26 cellular contexts compared by ENCODE assay signal in genomic region chr13:80556291-80556690, GRCh38.
"Had no signal": no experiment of that assay in that cellular context is flagged by ENCODE, and none has a peak within 500 bp of the region (broad histone marks: within the 10 kb centered on the region; RNA-seq: fewer than 3 reads in every experiment).

No MANE protein-coding gene starts in this region.

- H3K27ac Mint-ChIP-seq: activated CD8-positive, alpha-beta T cell treated with anti-CD3 and anti-CD28 coated beads for 36 hours; activated naive CD4-positive, alpha-beta T cell treated with anti-CD3 and anti-CD28 coated beads, Interleukin-2, amount 50 U/mL, for 24 hours; activated T-cell treated with anti-CD3 and anti-CD28 coated beads, Interleukin-2, amount 50 U/mL, for 72 hours; T-helper 2 cell treated with Interferon-gamma antibody and Interleukin-4, amounts not matched to agents 5 μg/mL and 100 μg/mL, for 36 hours had no signal

- H3K4me1 Mint-ChIP-seq: activated naive CD4-positive, alpha-beta T cell treated with anti-CD3 and anti-CD28 coated beads, Interleukin-2, amount 50 U/mL, for 24 hours had no signal

- H3K4me3 Mint-ChIP-seq: activated CD8-positive, alpha-beta T cell treated with anti-CD3 and anti-CD28 coated beads for 36 hours; activated naive CD4-positive, alpha-beta T cell treated with anti-CD3 and anti-CD28 coated beads, Interleukin-2, amount 50 U/mL, for 24 hours; activated T-cell treated with anti-CD3 and anti-CD28 coated beads, Interleukin-2, amount 50 U/mL, for 72 hours; brain; T-helper 2 cell treated with Interferon-gamma antibody and Interleukin-4, amounts not matched to agents 5 μg/mL and 100 μg/mL, for 36 hours had no signal

- ATAC-seq: activated CD4-positive, CD25-positive, alpha-beta regulatory T cell treated with anti-CD3 and anti-CD28 coated beads, Interleukin-2, amount 50 U/mL, for 24 hours; activated CD8-positive, alpha-beta T cell treated with anti-CD3 and anti-CD28 coated beads for 36 hours; activated T-cell treated with anti-CD3 and anti-CD28 coated beads, Interleukin-2, amount 50 U/mL, for 72 hours; Panc1; Right ventricle myocardium inferior had no signal

- H3K4me3 ChIP-seq: SK-N-MC had no signal

- H3K36me3 Mint-ChIP-seq: activated naive CD4-positive, alpha-beta T cell treated with anti-CD3 and anti-CD28 coated beads, Interleukin-2, amount 50 U/mL, for 24 hours; brain had no signal

- H3K27me3 Mint-ChIP-seq: activated CD8-positive, alpha-beta T cell treated with anti-CD3 and anti-CD28 coated beads for 36 hours; activated naive CD4-positive, alpha-beta T cell treated with anti-CD3 and anti-CD28 coated beads, Interleukin-2, amount 50 U/mL, for 24 hours; brain had no signal

- DNase-seq: activated CD4-positive, alpha-beta T cell treated with anti-CD3 and anti-CD28 coated beads for 4 hours; activated CD8-positive, alpha-beta memory T cell treated with anti-CD3 and anti-CD28 coated beads, Interleukin-2, amount 50 U/mL, for 4 hours; activated CD8-positive, alpha-beta T cell treated with anti-CD3 and anti-CD28 coated beads for 36 hours; activated T-cell treated with anti-CD3 and anti-CD28 coated beads, Interleukin-2, amount 50 U/mL, for 72 hours; aorta; IMR-90; KG1; NCI-H1092; NCI-H1417 treated with DMSO at 0.1 percent for 48 hours; NCI-H1694; NCI-H2029; NCI-H2107; NCI-H345; NCI-H510A; NCI-H526 treated with DMSO at 0.1 percent for 48 hours; NK-92 treated with Interleukin-12 subunit alpha and Interleukin-12 subunit beta, amount 100 ng/mL, for 24 hours; OCI-M1; RPMI8226; SW 1271 had no signal

- H3K27ac ChIP-seq: SK-N-MC had no signal

- H3K9me3 Mint-ChIP-seq: activated CD8-positive, alpha-beta T cell treated with anti-CD3 and anti-CD28 coated beads for 36 hours; activated naive CD4-positive, alpha-beta T cell treated with anti-CD3 and anti-CD28 coated beads, Interleukin-2, amount 50 U/mL, for 24 hours; T-helper 2 cell treated with Interferon-gamma antibody and Interleukin-4, amounts not matched to agents 5 μg/mL and 100 μg/mL, for 36 hours had no signal
